ENCODE assay signal across 17 cellular contexts in genomic region chr15:97875025-97875512, GRCh38.
DNase-seq lines count a peak whose midpoint lies in the region; ATAC-seq and TF ChIP-seq lines count a peak whose summit lies in the region.
"Had no signal": no experiment of that assay in that cellular context is flagged by ENCODE, and none has a peak within 500 bp of the region (broad histone marks: within the 10 kb centered on the region; RNA-seq: fewer than 3 reads in every experiment).

No MANE protein-coding gene starts in this region.

- peaks cover 24% of the 10 kb centered on the region for H3K27me3 Mint-ChIP-seq in activated T-cell treated with anti-CD3 and anti-CD28 coated beads, Interleukin-2, amount 50 U/mL, for 24 hours
- H3K27me3 Mint-ChIP-seq in activated CD8-positive, alpha-beta T cell treated with anti-CD3 and anti-CD28 coated beads for 36 hours, result peaks cover 5% of the 10 kb centered on the region

- H3K27me3 ChIP-seq in iPS-15b (ENCODE audit: control insufficient read depth, insufficient read depth, low read length) (no peaks in the 10 kb centered on the region), stomach smooth muscle (ENCODE audit: control insufficient read depth in 1 of 2, insufficient read depth in 2 of 2, low read length in 2 of 2) (no peaks in the 10 kb centered on the region)

- peak overlapping the region; percentile 23 for H3K4me3 Mint-ChIP-seq in activated T-cell treated with anti-CD3 and anti-CD28 coated beads, Interleukin-2, amount 50 U/mL, for 24 hours
- peak overlapping the region; percentile 20 for H3K4me3 Mint-ChIP-seq in activated CD8-positive, alpha-beta T cell treated with anti-CD3 and anti-CD28 coated beads for 36 hours
- H3K4me3 Mint-ChIP-seq: activated naive CD8-positive, alpha-beta T cell treated with anti-CD3 and anti-CD28 coated beads for 36 hours; CD8-positive, alpha-beta T cell; T-helper 17 cell had no signal

- no peak overlapping the region for H3K27ac Mint-ChIP-seq in activated T-cell treated with anti-CD3 and anti-CD28 coated beads, Interleukin-2, amount 50 U/mL, for 24 hours
- H3K27ac Mint-ChIP-seq in activated CD8-positive, alpha-beta T cell treated with anti-CD3 and anti-CD28 coated beads for 36 hours, result no peak overlapping the region
- H3K27ac Mint-ChIP-seq: activated naive CD8-positive, alpha-beta T cell treated with anti-CD3 and anti-CD28 coated beads for 36 hours; CD8-positive, alpha-beta T cell; T-helper 17 cell had no signal

- H3K9me3 Mint-ChIP-seq in activated T-cell treated with anti-CD3 and anti-CD28 coated beads, Interleukin-2, amount 50 U/mL, for 24 hours, result no peaks in the 10 kb centered on the region
- no peaks in the 10 kb centered on the region for H3K9me3 Mint-ChIP-seq in activated CD8-positive, alpha-beta T cell treated with anti-CD3 and anti-CD28 coated beads for 36 hours
- H3K9me3 Mint-ChIP-seq: activated naive CD8-positive, alpha-beta T cell treated with anti-CD3 and anti-CD28 coated beads for 36 hours; CD8-positive, alpha-beta T cell had no signal

- H3K27ac ChIP-seq in stomach smooth muscle (ENCODE audit: low read length), result no peak overlapping the region
- H3K27ac ChIP-seq: KMS-11 had no signal

- H3K4me1 ChIP-seq in iPS-15b (ENCODE audit: control insufficient read depth, insufficient read depth, low read length), result no peaks in the 10 kb centered on the region
- H3K4me1 ChIP-seq in stomach smooth muscle (ENCODE audit: control insufficient read depth, insufficient read depth, low read length), result peaks cover 18% of the 10 kb centered on the region

- intact Hi-C loops in activated CD8-positive, alpha-beta T cell treated with anti-CD3 and anti-CD28 coated beads for 36 hours (cut with micrococcal nuclease), result no loop called here

- no peaks in the 10 kb centered on the region for H3K36me3 ChIP-seq in iPS-15b (ENCODE audit: control insufficient read depth, insufficient read depth, low read length)
- no peaks in the 10 kb centered on the region for H3K36me3 ChIP-seq in stomach smooth muscle (ENCODE audit: control insufficient read depth in 2 of 2, insufficient read depth in 2 of 2, low read length in 2 of 2)

- no peak for ATAC-seq in activated CD8-positive, alpha-beta T cell treated with anti-CD3 and anti-CD28 coated beads for 36 hours
- no peak for ATAC-seq in GM18511 (IDR thresholded peaks at IDR 0.05; ENCODE audit: unreplicated experiment)
- ATAC-seq: CD8-positive, alpha-beta T cell; T-helper 17 cell had no signal

- POLR2A ChIA-PET in activated CD8-positive, alpha-beta T cell treated with anti-CD3 and anti-CD28 coated beads for 36 hours (lab: Charles Lee), result no interaction called here

- TF ChIP-seq CTCF in activated CD8-positive, alpha-beta T cell treated with anti-CD3 and anti-CD28 coated beads for 36 hours (IDR thresholded peaks at IDR 0.05), result no peak
- TF ChIP-seq CTCF in GM10266 (IDR thresholded peaks at IDR 0.05; ENCODE audit: control insufficient read depth, insufficient read depth, low read depth, missing control alignments), result no peak

- CTCF ChIA-PET in activated CD8-positive, alpha-beta T cell treated with anti-CD3 and anti-CD28 coated beads for 36 hours (lab: Charles Lee), result no interaction called here

- DNase-seq in activated T-cell treated with anti-CD3 and anti-CD28 coated beads, Interleukin-2, amount 50 U/mL, for 24 hours, result no peak
- no peak for DNase-seq in activated T-cell treated with anti-CD3 and anti-CD28 coated beads, Interleukin-2, amount 50 U/mL, for 1 hour
- DNase-seq in activated CD8-positive, alpha-beta T cell treated with anti-CD3 and anti-CD28 coated beads for 36 hours, result no peak
- no peak for DNase-seq in GM10266 (ENCODE audit: extremely low spot score)
- no peak for DNase-seq in NCI-H1436 treated with DMSO at 0.1 percent for 48 hours (lab: John Stamatoyannopoulos, UW)
- DNase-seq: activated CD8-positive, alpha-beta memory T cell treated with anti-CD3 and anti-CD28 coated beads, Interleukin-2, amount 50 U/mL, for 48 hours; CD8-positive, alpha-beta T cell; effector memory CD4-positive, alpha-beta T cell; GDM1; mesenchymal stem cell; RPMI8226; T-helper 17 cell had no signal

- H3K9me3 ChIP-seq in iPS-15b (ENCODE audit: control insufficient read depth, insufficient read depth, low read length), result no peaks in the 10 kb centered on the region
- H3K9me3 ChIP-seq in stomach smooth muscle (ENCODE audit: control insufficient read depth in 2 of 2, low read length in 2 of 2), result no peaks in the 10 kb centered on the region

- H3K4me3 ChIP-seq in iPS-15b (ENCODE audit: low read depth, low read length) (peak overlapping the region; percentile 33), stomach smooth muscle (ENCODE audit: low read length in 2 of 2) (peak overlapping the region; percentile 44 to 51)

- no peak overlapping the region for H3K9ac ChIP-seq in iPS-15b (ENCODE audit: low read depth, low read length)
- H3K9ac ChIP-seq in stomach smooth muscle (ENCODE audit: low read length in 2 of 2), result peak overlapping the region in 1 of 2 donors; percentile 5
- H3K9ac ChIP-seq: KMS-11 had no signal

- H3K4me1 Mint-ChIP-seq in activated T-cell treated with anti-CD3 and anti-CD28 coated beads, Interleukin-2, amount 50 U/mL, for 24 hours (ENCODE audit: low read depth), result peaks cover 3% of the 10 kb centered on the region
- no peaks in the 10 kb centered on the region for H3K4me1 Mint-ChIP-seq in activated CD8-positive, alpha-beta T cell treated with anti-CD3 and anti-CD28 coated beads for 36 hours (ENCODE audit: low read depth)
- H3K4me1 Mint-ChIP-seq: activated naive CD8-positive, alpha-beta T cell treated with anti-CD3 and anti-CD28 coated beads for 36 hours; T-helper 17 cell had no signal

- H3K36me3 Mint-ChIP-seq in activated T-cell treated with anti-CD3 and anti-CD28 coated beads, Interleukin-2, amount 50 U/mL, for 24 hours (ENCODE audit: low read depth), result no peaks in the 10 kb centered on the region
- H3K36me3 Mint-ChIP-seq in activated CD8-positive, alpha-beta T cell treated with anti-CD3 and anti-CD28 coated beads for 36 hours (ENCODE audit: low read depth), result no peaks in the 10 kb centered on the region
- H3K36me3 Mint-ChIP-seq: activated naive CD8-positive, alpha-beta T cell treated with anti-CD3 and anti-CD28 coated beads for 36 hours; CD8-positive, alpha-beta T cell had no signal
